ENCODE assay signal across 9 cellular contexts in the genomic region with DNA sequence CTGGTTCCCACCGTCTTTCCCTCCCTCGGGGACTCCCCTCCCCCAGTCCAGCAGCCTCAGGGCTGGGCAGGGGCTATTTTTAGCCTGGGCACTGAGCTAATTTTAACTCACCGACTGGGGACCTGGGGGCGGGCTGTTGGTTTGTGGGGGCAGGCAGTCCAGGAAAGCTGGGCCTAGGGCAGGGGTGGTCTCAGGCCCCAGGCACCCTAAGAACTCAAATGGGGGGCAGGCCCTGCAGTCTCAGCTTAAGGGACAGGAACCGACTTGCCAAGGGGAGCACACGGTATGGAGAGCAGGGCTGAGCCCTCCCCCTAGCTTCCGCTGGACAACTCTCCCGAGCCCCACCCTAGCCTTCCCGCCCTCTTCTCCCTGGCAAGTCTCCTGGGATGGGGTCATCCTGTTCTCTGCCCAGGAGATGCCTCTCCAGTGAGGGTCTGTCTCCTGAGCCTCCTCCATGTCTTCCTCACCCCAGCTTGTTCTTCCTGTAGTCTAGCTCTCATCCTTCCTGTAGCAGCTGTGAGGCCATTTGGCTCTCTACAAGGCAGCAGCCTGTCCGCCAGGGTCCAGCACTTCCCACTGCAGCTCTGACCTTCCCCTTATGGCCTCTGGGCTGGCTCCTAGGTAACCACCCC. TPM values are rescaled to one million over a fixed set of nuclear protein-coding genes. Genes with fewer than 3 reads are reported as not detected.
A peak's percentile ranks its signal among the peaks of the same experiment; 100 is the strongest.
DNase-seq lines count a peak whose midpoint lies in the region; ATAC-seq, FAIRE-seq and TF ChIP-seq lines count a peak whose summit lies in the region.
"Had no signal": no experiment of that assay in that cellular context is flagged by ENCODE, and none has a peak within 500 bp of the region (broad histone marks: within the 10 kb centered on the region; RNA-seq: fewer than 3 reads in every experiment).

No MANE protein-coding gene starts in this region.

- H2AFZ ChIP-seq in keratinocyte (ENCODE audit: control insufficient read depth, low read length): no peak overlapping the region

- H3K4me3 Mint-ChIP-seq in activated CD8-positive, alpha-beta memory T cell treated with anti-CD3 and anti-CD28 coated beads, Interleukin-2, amount 10 ng/mL, durations not matched to agents 7 days and 5 days: peak overlapping the region; percentile 71
- peak overlapping the region; percentile 64 for H3K4me3 Mint-ChIP-seq in activated naive CD8-positive, alpha-beta T cell treated with anti-CD3 and anti-CD28 coated beads for 36 hours

- H3K4me2 ChIP-seq in keratinocyte (ENCODE audit: control insufficient read depth, extremely low read depth, insufficient read depth, low read depth, low read length): peak overlapping the region; percentile 40

- no peaks in the 10 kb centered on the region for H3K9me3 Mint-ChIP-seq in activated CD8-positive, alpha-beta memory T cell treated with anti-CD3 and anti-CD28 coated beads, Interleukin-2, amount 10 ng/mL, durations not matched to agents 7 days and 5 days (ENCODE audit: low read depth)
- H3K9me3 Mint-ChIP-seq in activated naive CD8-positive, alpha-beta T cell treated with anti-CD3 and anti-CD28 coated beads for 36 hours: no peaks in the 10 kb centered on the region

- peaks cover 15 to 29% of the 10 kb centered on the region in 2 experiments for H3K36me3 ChIP-seq in keratinocyte (ENCODE audit: control insufficient read depth in 2 of 2, extremely low read depth in 1 of 2, insufficient read depth in 2 of 2, low read length in 2 of 2)
- peaks cover 16% of the 10 kb centered on the region for H3K36me3 ChIP-seq in thymus (ENCODE audit: control insufficient read depth, insufficient read depth)

- peaks cover 9% of the 10 kb centered on the region for H3K9me1 ChIP-seq in keratinocyte (ENCODE audit: control insufficient read depth, extremely low read depth, insufficient read depth, low read length)

- H3K4me3 ChIP-seq in keratinocyte (ENCODE audit: control insufficient read depth in 2 of 3, extremely low read depth in 1 of 3, insufficient read depth in 2 of 3, low read depth in 1 of 3, low read length in 3 of 3) (no peak overlapping the region), thymus (ENCODE audit: low read length) (peak overlapping the region; percentile 1)

- TF ChIP-seq CTCF in keratinocyte (optimal IDR thresholded peaks at IDR 0.05 in 1 of 3, IDR thresholded peaks at IDR 0.05 in 1 of 3, conservative IDR thresholded peaks at IDR 0.05 in 1 of 3; ENCODE audit: extremely low read depth in 1 of 3, insufficient read depth in 2 of 3, low read length in 3 of 3): no peak

- WGBS in thymus: 44% methylated on average over 10 of the region's 10 CpGs

- no peaks in the 10 kb centered on the region for H3K27me3 Mint-ChIP-seq in activated CD8-positive, alpha-beta memory T cell treated with anti-CD3 and anti-CD28 coated beads, Interleukin-2, amount 10 ng/mL, durations not matched to agents 7 days and 5 days
- no peaks in the 10 kb centered on the region for H3K27me3 Mint-ChIP-seq in activated naive CD8-positive, alpha-beta T cell treated with anti-CD3 and anti-CD28 coated beads for 36 hours

- H3K79me2 ChIP-seq in keratinocyte (ENCODE audit: control insufficient read depth, insufficient read depth, low read length): peaks cover 93% of the 10 kb centered on the region

- CTCF ChIA-PET in activated CD8-positive, alpha-beta memory T cell treated with anti-CD3 and anti-CD28 coated beads, Interleukin-2, amount 10 ng/mL, durations not matched to agents 7 days and 5 days (lab: Charles Lee): interaction anchor here (0.7 to 18.2 kb wide), 10 partner anchors 6 to 169 kb away, joined by 3 to 372 read pairs (median 4); a partner anchor contains a TSS

- no peak overlapping the region for H3K9ac ChIP-seq in keratinocyte (ENCODE audit: control insufficient read depth, extremely low read depth, insufficient read depth, low read length)

- dilution Hi-C loops in keratinocyte (cut with MboI; ENCODE audit: extremely low pct_ligation_motif_present, low sequenced_read_pairs): no loop called here

- peaks cover 29% of the 10 kb centered on the region for H3K4me1 ChIP-seq in keratinocyte (ENCODE audit: control insufficient read depth, extremely low read depth, insufficient read depth, low read length)
- peaks cover 75% of the 10 kb centered on the region for H3K4me1 ChIP-seq in thymus (ENCODE audit: control insufficient read depth, insufficient read depth, low read length)

- DNase-seq in activated CD8-positive, alpha-beta memory T cell treated with anti-CD3 and anti-CD28 coated beads, Interleukin-2, amount 10 ng/mL, durations not matched to agents 7 days and 5 days: no peak
- DNase-seq in activated CD8-positive, alpha-beta memory T cell treated with anti-CD3 and anti-CD28 coated beads, Interleukin-2, amount 50 U/mL, for 4 hours: no peak
- no peak for DNase-seq in activated naive CD8-positive, alpha-beta T cell treated with anti-CD3 and anti-CD28 coated beads for 36 hours
- DNase-seq in keratinocyte (ENCODE audit: low read depth, low spot score) (no peak), GOT3 (lab: John Stamatoyannopoulos, UW) (no peak)

- peaks cover 41% of the 10 kb centered on the region for H4K20me1 ChIP-seq in keratinocyte (ENCODE audit: control insufficient read depth, extremely low read depth, insufficient read depth, low read length)

- FAIRE-seq in keratinocyte (lab: Jason Lieb, UNC): no peak
- FAIRE-seq: G401.6 had no signal

- H3K27ac ChIP-seq in keratinocyte (ENCODE audit: control insufficient read depth, insufficient read depth, low read length) (no peak overlapping the region), thymus (ENCODE audit: low read depth) (peak overlapping the region; percentile 83)

- H3K27me3 ChIP-seq in keratinocyte (ENCODE audit: control insufficient read depth, extremely low read depth, insufficient read depth, low read length) (no peaks in the 10 kb centered on the region), thymus (ENCODE audit: control insufficient read depth, insufficient read depth) (no peaks in the 10 kb centered on the region)

- H3K9me3 ChIP-seq in keratinocyte (ENCODE audit: control insufficient read depth, low read depth, low read length) (no peaks in the 10 kb centered on the region), thymus (ENCODE audit: control insufficient read depth) (no peaks in the 10 kb centered on the region)

- peaks cover 94% of the 10 kb centered on the region for H3K4me1 Mint-ChIP-seq in activated CD8-positive, alpha-beta memory T cell treated with anti-CD3 and anti-CD28 coated beads, Interleukin-2, amount 10 ng/mL, durations not matched to agents 7 days and 5 days
- H3K4me1 Mint-ChIP-seq in activated naive CD8-positive, alpha-beta T cell treated with anti-CD3 and anti-CD28 coated beads for 36 hours: peaks cover 90% of the 10 kb centered on the region

- no peak for ATAC-seq in activated CD8-positive, alpha-beta memory T cell treated with anti-CD3 and anti-CD28 coated beads, Interleukin-2, amount 10 ng/mL, durations not matched to agents 7 days and 5 days
- ATAC-seq in GM21526 (IDR thresholded peaks at IDR 0.05; ENCODE audit: low FRiP score, unreplicated experiment): no peak
- ATAC-seq in GM19351 (IDR thresholded peaks at IDR 0.05; ENCODE audit: unreplicated experiment): no peak

- peaks cover 22% of the 10 kb centered on the region for H3K36me3 Mint-ChIP-seq in activated CD8-positive, alpha-beta memory T cell treated with anti-CD3 and anti-CD28 coated beads, Interleukin-2, amount 10 ng/mL, durations not matched to agents 7 days and 5 days
- peaks cover 20% of the 10 kb centered on the region for H3K36me3 Mint-ChIP-seq in activated naive CD8-positive, alpha-beta T cell treated with anti-CD3 and anti-CD28 coated beads for 36 hours

- peak overlapping the region; percentile 90 for H3K27ac Mint-ChIP-seq in activated CD8-positive, alpha-beta memory T cell treated with anti-CD3 and anti-CD28 coated beads, Interleukin-2, amount 10 ng/mL, durations not matched to agents 7 days and 5 days
- H3K27ac Mint-ChIP-seq in activated naive CD8-positive, alpha-beta T cell treated with anti-CD3 and anti-CD28 coated beads for 36 hours: peak overlapping the region; percentile 76

RNA-seq across cellular contexts. Expression of a gene that starts 10.1 kb away (rescaled TPM):
- 10 to 100 TPM; 57.1 to 63.1 TPM for total RNA-seq in activated CD8-positive, alpha-beta memory T cell treated with anti-CD3 and anti-CD28 coated beads, Interleukin-2, amount 10 ng/mL, durations not matched to agents 7 days and 5 days
- total RNA-seq in activated naive CD8-positive, alpha-beta T cell treated with anti-CD3 and anti-CD28 coated beads for 36 hours: 10 to 100 TPM; 25.7 to 27.8 TPM
- 8.7 to 11.5 TPM (median 9.3 TPM) in 3 replicates for polyA plus RNA-seq in keratinocyte
- polyA plus RNA-seq in keratinocyte (2011; ENCODE audit: low read depth): 13.9 TPM
- 9.2 and 17.8 TPM in 2 replicates for polyA plus RNA-seq in keratinocyte (2011; cell fraction: cytosol; rRNA removed)
- polyA plus RNA-seq in keratinocyte (2011; cell fraction: nucleus; rRNA removed): 32.8 and 43.7 TPM in 2 replicates
- 19.5 and 20.9 TPM in 2 replicates for polyA plus RNA-seq in keratinocyte (2012; ENCODE audit: low replicate concordance)
- 7.3 to 38.8 TPM (median 10.3 TPM) in 3 replicates for polyA minus RNA-seq in keratinocyte
- 25.7 TPM for polyA minus RNA-seq in keratinocyte (2011; cell fraction: cytosol; rRNA and poly(A)+ RNA removed)
- 18.3 and 27.6 TPM in 2 replicates for polyA minus RNA-seq in keratinocyte (2011; cell fraction: nucleus; rRNA and poly(A)+ RNA removed)
- polyA plus RNA-seq in thymus: 26.3 TPM
